Comparison of ENCODE assay signal across 32 cellular contexts in genomic region chr22:41041532-41041931, GRCh38.
"Had no signal": no experiment of that assay in that cellular context is flagged by ENCODE, and none has a peak within 500 bp of the region (broad histone marks: within the 10 kb centered on the region; RNA-seq: fewer than 3 reads in every experiment).

No MANE protein-coding gene starts in this region.

- DNase-seq: activated effector memory CD4-positive, alpha-beta T cell treated with anti-CD3 and anti-CD28 coated beads, Interleukin-2, amount 50 U/mL, for 16 hours; activated effector memory CD4-positive, alpha-beta T cell treated with Interleukin-2 at 50 U/mL for 16 hours; activated gamma-delta T cell; activated gamma-delta T cell treated with Interleukin-2 at 50 U/mL for 16 hours; activated naive CD4-positive, alpha-beta T cell; activated naive CD4-positive, alpha-beta T cell treated with anti-CD3 and anti-CD28 coated beads for 36 hours; activated naive CD4-positive, alpha-beta T cell treated with anti-CD3 and anti-CD28 coated beads, Interleukin-2, amount 10 ng/mL, durations not matched to agents 7 days and 5 days; activated naive CD4-positive, alpha-beta T cell treated with anti-CD3 and anti-CD28 coated beads, Interleukin-2, amount 50 U/mL, for 16 hours; activated naive CD4-positive, alpha-beta T cell treated with Interleukin-2 at 50 U/mL for 16 hours; activated naive CD8-positive, alpha-beta T cell treated with anti-CD3 and anti-CD28 coated beads for 36 hours; activated naive CD8-positive, alpha-beta T cell treated with anti-CD3 and anti-CD28 coated beads, Interleukin-2, amount 10 ng/mL, durations not matched to agents 7 days and 5 days; activated naive CD8-positive, alpha-beta T cell treated with anti-CD3 and anti-CD28 coated beads, Interleukin-2, amount 50 U/mL, for 24 hours; activated T-cell treated with anti-CD3 and anti-CD28 coated beads, Interleukin-2, amount 50 U/mL, for 24 hours; activated T-cell treated with anti-CD3 and anti-CD28 coated beads, Interleukin-2, amount 50 U/mL, for 4 hours; activated T-cell treated with anti-CD3 and anti-CD28 coated beads, Interleukin-2, amount 50 U/mL, for 48 hours; activated T-cell treated with anti-CD3 and anti-CD28 coated beads, Interleukin-2, amount 50 U/mL, for 72 hours; adrenal gland; amniotic stem cell; amygdala; anterior cingulate cortex; body of pancreas; brain microvascular endothelial cell; caudate nucleus; central memory CD4-positive, alpha-beta T cell; cerebellar nuclear complex had no signal

- ATAC-seq: activated naive CD4-positive, alpha-beta T cell treated with anti-CD3 and anti-CD28 coated beads, Interleukin-2, amount 50 U/mL, for 72 hours; activated naive CD8-positive, alpha-beta T cell treated with anti-CD3 and anti-CD28 coated beads, Interleukin-2, amount 50 U/mL, for 24 hours; activated T-cell treated with anti-CD3 and anti-CD28 coated beads, Interleukin-2, amount 50 U/mL, for 4 hours; activated T-cell treated with anti-CD3 and anti-CD28 coated beads, Interleukin-2, amount 50 U/mL, for 72 hours; activated T-helper 17 cell treated with anti-CD3 and anti-CD28 coated beads, Interleukin-2, amount 50 U/mL, for 72 hours; body of pancreas had no signal

- H3K4me1 ChIP-seq: adrenal gland, ascending aorta, body of pancreas, breast epithelium had no signal

- FAIRE-seq: astrocyte, bronchial epithelial cell had no signal

- H3K9me3 ChIP-seq: adrenal gland, ascending aorta, body of pancreas, breast epithelium had no signal

- H3K36me3 ChIP-seq: adrenal gland, ascending aorta, brain microvascular endothelial cell, breast epithelium, cardiac muscle cell had no signal

- H3K27me3 ChIP-seq: adrenal gland, ascending aorta, body of pancreas, brain microvascular endothelial cell, breast epithelium, cardiac muscle cell had no signal

- H3K4me3 ChIP-seq: adrenal gland, ascending aorta, body of pancreas, breast epithelium, cardiac muscle cell had no signal

- H3K27ac ChIP-seq: adrenal gland, ascending aorta, body of pancreas, brain microvascular endothelial cell, breast epithelium, cardiac muscle cell had no signal
